23 cellular contexts compared by ENCODE assay signal in the genomic region with DNA sequence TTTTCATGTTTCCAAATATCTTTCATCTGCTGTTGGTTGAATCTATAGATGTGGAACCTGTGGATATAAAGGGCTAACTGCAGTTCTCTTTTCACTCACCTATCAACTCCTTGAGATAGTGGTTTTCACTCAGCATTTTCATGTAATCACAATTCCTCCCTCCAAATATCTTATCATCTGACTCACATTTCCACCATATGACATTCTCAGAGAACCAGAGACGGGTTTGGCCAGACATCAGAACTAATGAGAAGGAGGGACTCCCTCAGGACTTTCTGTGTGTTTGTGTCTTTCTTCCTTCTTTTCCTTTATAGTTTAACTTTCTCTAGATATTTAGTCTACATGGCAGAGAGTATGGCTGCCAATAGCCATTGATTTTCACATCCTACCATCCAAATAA.
"Had no signal": no experiment of that assay in that cellular context is flagged by ENCODE, and none has a peak within 500 bp of the region (broad histone marks: within the 10 kb centered on the region; RNA-seq: fewer than 3 reads in every experiment).

No MANE protein-coding gene starts in this region.

- H3K4me1 ChIP-seq: colonic mucosa, right atrium auricular region, testis, transverse colon had no signal

- DNase-seq: activated B cell treated with CpG ODN at 0.5 μM for 24 hours; activated CD4-positive, alpha-beta T cell treated with anti-CD3 and anti-CD28 coated beads, Interleukin-2, amount 50 U/mL, for 1 hour; activated CD8-positive, alpha-beta memory T cell treated with anti-CD3 and anti-CD28 coated beads, Interleukin-2, amount 10 ng/mL, durations not matched to agents 7 days and 5 days; activated CD8-positive, alpha-beta T cell treated with anti-CD3 and anti-CD28 coated beads, Interleukin-2, amount 10 ng/mL, durations not matched to agents 7 days and 5 days; activated naive CD8-positive, alpha-beta T cell treated with anti-CD3 and anti-CD28 coated beads, Interleukin-2, amount 50 U/mL, for 24 hours; activated T-cell treated with anti-CD3 and anti-CD28 coated beads, Interleukin-2, amount 50 U/mL, for 48 hours; colonic mucosa; dorsolateral prefrontal cortex; effector memory CD8-positive, alpha-beta T cell; foreskin melanocyte; heart right ventricle; kidney glomerular epithelial cell; mucosa of descending colon; stimulated activated CD4-positive, alpha-beta T cell treated with anti-CD3 and anti-CD28 coated beads, Interleukin-15, amount 100 ng/mL, for 24 hours; stimulated activated CD4-positive, alpha-beta T cell treated with anti-CD3 and anti-CD28 coated beads, Interleukin-2, amount 100 ng/mL, for 24 hours; stimulated activated naive CD4-positive, alpha-beta T cell; T-helper 9 cell; testis; transverse colon had no signal

- H3K36me3 ChIP-seq: colonic mucosa, heart right ventricle, right atrium auricular region, transverse colon had no signal

- H3K4me3 ChIP-seq: colonic mucosa, dorsolateral prefrontal cortex, heart right ventricle, lung, mucosa of descending colon, right atrium auricular region, testis, transverse colon had no signal

- H3K27ac ChIP-seq: colonic mucosa, dorsolateral prefrontal cortex, heart right ventricle, right atrium auricular region, testis, transverse colon had no signal

- ATAC-seq: activated CD8-positive, alpha-beta memory T cell treated with anti-CD3 and anti-CD28 coated beads, Interleukin-2, amount 10 ng/mL, durations not matched to agents 7 days and 5 days; activated CD8-positive, alpha-beta T cell treated with anti-CD3 and anti-CD28 coated beads, Interleukin-2, amount 10 ng/mL, durations not matched to agents 7 days and 5 days; activated naive CD8-positive, alpha-beta T cell treated with anti-CD3 and anti-CD28 coated beads, Interleukin-2, amount 50 U/mL, for 24 hours; effector memory CD8-positive, alpha-beta T cell; heart right ventricle; left lobe of liver; mucosa of descending colon; natural killer cell treated with Interleukin-12 subunit alpha and Interleukin-12 subunit beta and Interleukin-15 and Interleukin-18, amount 100 ng/mL, for 72 hours had no signal

- H3K27me3 ChIP-seq: colonic mucosa, dorsolateral prefrontal cortex, heart right ventricle, right atrium auricular region, testis, transverse colon had no signal

- H3K9me3 ChIP-seq: colonic mucosa, heart right ventricle, mucosa of descending colon, right atrium auricular region, testis, transverse colon had no signal
